In the genomic region with DNA sequence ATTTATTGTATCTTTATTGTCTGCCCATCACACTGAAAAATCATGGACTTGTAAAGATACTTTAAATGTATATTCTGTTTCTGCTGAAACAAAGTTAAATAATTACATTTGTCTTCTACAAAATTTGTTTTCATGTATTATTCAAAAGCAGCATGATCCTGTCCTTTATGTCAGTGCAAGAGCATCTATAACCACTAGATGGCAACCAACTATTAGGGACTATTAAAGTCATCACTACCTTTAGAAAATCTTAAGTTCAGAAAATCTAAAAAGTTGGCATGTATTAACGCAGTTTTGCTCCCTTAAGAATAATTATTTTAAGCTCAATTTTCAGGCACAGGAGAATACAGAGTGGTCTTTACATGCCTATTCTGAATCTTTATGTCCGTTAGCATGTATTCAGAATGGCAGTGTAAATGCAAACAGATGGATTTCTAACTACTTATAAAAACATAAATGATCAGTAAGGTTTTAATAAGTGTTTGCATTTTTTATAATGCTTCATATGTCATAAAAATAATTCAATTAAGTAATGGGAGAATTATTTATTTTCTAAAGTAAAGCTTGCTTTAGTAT, we compare ENCODE assay signal across 8 cellular contexts.
A peak's percentile ranks its signal among the peaks of the same experiment; 100 is the strongest.
DNase-seq lines count a peak whose midpoint lies in the region; ATAC-seq and TF ChIP-seq lines count a peak whose summit lies in the region.

No MANE protein-coding gene starts in this region.

- H3K27me3 ChIP-seq in SU-DHL-6 (ENCODE audit: low read length), result no peaks in the 10 kb centered on the region

- H3K9me3 ChIP-seq in SU-DHL-6 (ENCODE audit: insufficient read depth, low read length), result no peaks in the 10 kb centered on the region

- H3K27ac ChIP-seq in SU-DHL-6 (ENCODE audit: low read depth, low read length), result no peak overlapping the region

- in situ Hi-C loops in KBM-7 (cut with MboI; ENCODE audit: low pct_unique_long_range_greater_than_20kb, low sequenced_read_pairs), result no loop called here

- no peak overlapping the region for H3K4me2 ChIP-seq in SU-DHL-6 (ENCODE audit: low read depth, low read length, poor library complexity, severe bottlenecking)

- DNase-seq in NCI-H2107 treated with DMSO at 0.1 percent for 48 hours (lab: John Stamatoyannopoulos, UW; ENCODE audit: unreplicated experiment) (peak; percentile 11), NCI-H2107 (lab: John Stamatoyannopoulos, UW) (no peak), KBM-7 (peak; percentile 52), fibroblast of pulmonary artery (ENCODE audit: low read depth) (peak; percentile 77), pons (ENCODE audit: low spot score) (peak; percentile 75)
- DNase-seq in activated CD4-positive, alpha-beta T cell treated with anti-CD3 and anti-CD28 coated beads for 48 hours, result no peak

- H3K79me2 ChIP-seq in SU-DHL-6 (ENCODE audit: insufficient read depth, low read length), result peaks cover 56% of the 10 kb centered on the region

- no peaks in the 10 kb centered on the region for H3K9me2 ChIP-seq in SU-DHL-6 (replicated peaks; ENCODE audit: insufficient read depth, low read length)

- peaks cover 13% of the 10 kb centered on the region; the same call in 1 of the 2 replicates for H4K20me1 ChIP-seq in SU-DHL-6 (ENCODE audit: low read depth, low read length)

- no peak overlapping the region for H3K9ac ChIP-seq in SU-DHL-6 (ENCODE audit: low read length)

- ATAC-seq in GM21619 (IDR thresholded peaks at IDR 0.05; ENCODE audit: unreplicated experiment), result peak; percentile 84

- peaks cover 10% of the 10 kb centered on the region; the same call in 1 of the 2 replicates for H3K36me3 ChIP-seq in SU-DHL-6 (ENCODE audit: low read length)

- no peak overlapping the region for H3K4me3 ChIP-seq in SU-DHL-6 (ENCODE audit: insufficient read depth, low read length, poor library complexity, severe bottlenecking)
- H3K4me3 ChIP-seq in fibroblast of pulmonary artery (replicated peaks; ENCODE audit: low read depth, low read length), result no peak overlapping the region

- H3F3A ChIP-seq in SU-DHL-6 (ENCODE audit: insufficient read depth), result peaks cover 8% of the 10 kb centered on the region; the same call in 1 of the 2 replicates

- peak; percentile 87 for TF ChIP-seq CTCF in SU-DHL-6 (IDR thresholded peaks at IDR 0.05; ENCODE audit: insufficient read depth, low read length, poor library complexity, severe bottlenecking)
- peak; percentile 90 for TF ChIP-seq CTCF in fibroblast of pulmonary artery (IDR thresholded peaks at IDR 0.05; ENCODE audit: low read length, missing control alignments)

- no peak overlapping the region for H2AFZ ChIP-seq in SU-DHL-6 (ENCODE audit: low read depth, low read length, severe bottlenecking)

Comparison
In these comparisons a context has a peak if more than half of its experiments do, and no peak if none do; other contexts are left out.
1. DNase-seq: peak in NCI-H2107 treated with DMSO at 0.1 percent for 48 hours (single experiment), KBM-7 (single experiment), fibroblast of pulmonary artery (single experiment) and pons (single experiment); none in NCI-H2107 (single experiment) and activated CD4-positive, alpha-beta T cell treated with anti-CD3 and anti-CD28 coated beads for 48 hours (single experiment).